8 cellular contexts compared by ENCODE assay signal in the genomic region with DNA sequence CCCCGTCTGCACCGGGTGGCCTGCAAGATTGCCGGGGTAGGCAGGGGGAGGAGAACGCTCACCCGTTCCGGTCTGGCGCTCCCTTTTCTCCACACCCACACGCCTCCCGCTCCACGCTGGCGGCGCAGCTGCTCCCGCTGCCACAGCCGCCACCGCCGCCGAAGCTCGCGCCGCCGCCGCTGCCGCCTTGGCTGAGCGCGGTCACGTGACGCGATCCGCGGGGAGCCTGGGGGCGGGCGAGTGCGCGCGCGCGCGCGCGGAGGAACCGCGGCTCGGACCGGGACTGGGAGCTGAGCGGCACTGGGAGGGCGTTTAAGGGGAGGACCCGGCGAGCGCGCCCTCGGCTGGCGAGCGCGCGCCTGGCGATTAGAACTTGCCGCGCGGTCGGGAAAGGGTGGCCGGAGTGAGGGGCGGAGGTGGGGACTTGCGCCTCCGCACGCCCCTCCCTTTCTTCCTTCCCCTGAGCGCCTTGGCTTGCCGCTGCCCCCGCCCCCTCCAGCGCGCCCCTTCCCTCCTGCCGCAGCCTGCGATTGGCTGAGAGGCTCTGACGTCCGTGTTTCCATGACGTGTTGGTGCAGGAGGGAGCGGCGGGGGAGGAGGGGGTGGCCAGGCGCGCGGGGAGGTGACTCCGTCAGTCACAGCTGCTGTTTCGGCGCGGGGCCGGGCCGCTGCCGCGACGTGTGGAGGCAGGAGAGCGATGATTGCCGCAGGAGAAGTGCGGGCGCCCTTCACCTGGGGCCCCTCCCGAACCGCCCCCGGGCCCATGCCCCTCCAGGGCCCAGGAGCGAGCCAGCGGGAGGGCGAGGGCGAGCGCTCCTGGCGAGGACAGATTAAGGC. TPM values are rescaled to one million over a fixed set of nuclear protein-coding genes. Genes with fewer than 3 reads are reported as not detected.
A peak's percentile ranks its signal among the peaks of the same experiment; 100 is the strongest.
DNase-seq lines count a peak whose midpoint lies in the region; ATAC-seq lines count a peak whose summit lies in the region.

No MANE protein-coding gene starts in this region.

- peak overlapping the region; percentile 93 for H3K27ac ChIP-seq in mesendoderm (ENCODE audit: low read depth, low read length)

- H3K56ac ChIP-seq in mesendoderm (ENCODE audit: low read length) = peak overlapping the region; percentile 99

- no peaks in the 10 kb centered on the region for H3K9me3 ChIP-seq in endocrine pancreas (ENCODE audit: control insufficient read depth, low read length)

- peaks cover 14% of the 10 kb centered on the region for H3K4me1 ChIP-seq in endocrine pancreas (ENCODE audit: control insufficient read depth, insufficient read depth, low read length)
- peaks cover 2% of the 10 kb centered on the region for H3K4me1 ChIP-seq in mesendoderm (ENCODE audit: control insufficient read depth, low read depth, low read length)

- H3K79me1 ChIP-seq in mesendoderm (ENCODE audit: low read length) = peaks cover 2% of the 10 kb centered on the region

- H2BK15ac ChIP-seq in mesendoderm (replicated peaks; ENCODE audit: low read depth) = no peak overlapping the region

- no CpG with 5 or more reads among the region's 102 CpGs for WGBS in mesendoderm (ENCODE audit: extremely low coverage, insufficient coverage, low lambda C conversion rate)

- H2BK120ac ChIP-seq in mesendoderm (ENCODE audit: low read depth, low read length) = no peak overlapping the region

- DNase-seq in Caki2 (ENCODE audit: low read depth) (peak; percentile 98), HUDEP-2 (lab: John Stamatoyannopoulos, UW; ENCODE audit: unreplicated experiment in 76 of 76) (peak in 75 of 76 experiments; percentile 69 to 99 (median 95)), NOMO-1 treated with dmso at 0.1 percent for 144 hours (lab: John Stamatoyannopoulos, UW; ENCODE audit: unreplicated experiment) (peak; percentile 99), mesendoderm (peak; percentile 99)
- peak; percentile 100 for DNase-seq in activated CD8-positive, alpha-beta memory T cell treated with anti-CD3 and anti-CD28 coated beads, Interleukin-2, amount 50 U/mL, for 1 hour (ENCODE audit: extremely low read depth)
- peak; percentile 99 for DNase-seq in stimulated activated CD8-positive, alpha-beta memory T cell treated with anti-CD3 and anti-CD28 coated beads, Interleukin-12 subunit alpha, Interleukin-12 subunit beta, amount 100 ng/mL, for 4 hours (ENCODE audit: low read depth)

- peak overlapping the region; percentile 75 for H3K18ac ChIP-seq in mesendoderm (ENCODE audit: low read length)

- H3K4me2 ChIP-seq in mesendoderm (ENCODE audit: low read length) = peak overlapping the region; percentile 65

- no peak overlapping the region for H4K5ac ChIP-seq in mesendoderm (ENCODE audit: low read length)

- H4K8ac ChIP-seq in mesendoderm (ENCODE audit: low read depth, low read length) = no peak overlapping the region

- H3K36me3 ChIP-seq in endocrine pancreas (ENCODE audit: control insufficient read depth, insufficient read depth, low read length) = no peaks in the 10 kb centered on the region
- no peaks in the 10 kb centered on the region for H3K36me3 ChIP-seq in mesendoderm (ENCODE audit: control insufficient read depth, insufficient read depth, low read length)

- peak overlapping the region; percentile 64 for H3K4ac ChIP-seq in mesendoderm (ENCODE audit: low read depth, low read length)

- peak overlapping the region; percentile 98 for H3K9ac ChIP-seq in endocrine pancreas (ENCODE audit: control insufficient read depth, insufficient read depth, low read length)
- H3K9ac ChIP-seq in mesendoderm (ENCODE audit: low read length) = peak overlapping the region; percentile 92

- ATAC-seq in GM21390 (IDR thresholded peaks at IDR 0.05; ENCODE audit: unreplicated experiment) = peak; percentile 68

- in situ Hi-C loops in Caki2 (cut with HindIII; ENCODE audit: low pct_unique_long_range_greater_than_20kb, low sequenced_read_pairs) = no loop called here

- peak overlapping the region; percentile 45 for H3K23ac ChIP-seq in mesendoderm (ENCODE audit: low read length)

- peaks cover 2% of the 10 kb centered on the region for H3K79me2 ChIP-seq in mesendoderm (ENCODE audit: control insufficient read depth, insufficient read depth, low read length)

- no peak overlapping the region for H2BK5ac ChIP-seq in mesendoderm (ENCODE audit: low read length)

- no peak overlapping the region for H2AK5ac ChIP-seq in mesendoderm (ENCODE audit: low read length)

- no peak overlapping the region for H3K4me3 ChIP-seq in endocrine pancreas (ENCODE audit: control insufficient read depth, insufficient read depth, low read length)
- H3K4me3 ChIP-seq in mesendoderm (ENCODE audit: low read length) = peak overlapping the region; percentile 82

- H3K27me3 ChIP-seq in endocrine pancreas (ENCODE audit: control insufficient read depth, insufficient read depth, low read length) (no peaks in the 10 kb centered on the region), mesendoderm (ENCODE audit: insufficient read depth, low read length, poor library complexity) (peaks cover 4% of the 10 kb centered on the region)

RNA-seq across cellular contexts. Expression of a gene that starts 0.7 kb away (rescaled TPM):
- 11.4 and 11.5 TPM in 2 replicates for total RNA-seq in Caki2 (2014; rRNA removed; shearing (Covaris generic); ENCODE audit: low replicate concordance)
- 24.5 TPM for polyA plus RNA-seq in mesendoderm (2013, experiment 1 of 2)
- polyA plus RNA-seq in mesendoderm (2013, experiment 2 of 2) = 21.6 TPM
